ENCODE assay signal across 23 cellular contexts in the genomic region with DNA sequence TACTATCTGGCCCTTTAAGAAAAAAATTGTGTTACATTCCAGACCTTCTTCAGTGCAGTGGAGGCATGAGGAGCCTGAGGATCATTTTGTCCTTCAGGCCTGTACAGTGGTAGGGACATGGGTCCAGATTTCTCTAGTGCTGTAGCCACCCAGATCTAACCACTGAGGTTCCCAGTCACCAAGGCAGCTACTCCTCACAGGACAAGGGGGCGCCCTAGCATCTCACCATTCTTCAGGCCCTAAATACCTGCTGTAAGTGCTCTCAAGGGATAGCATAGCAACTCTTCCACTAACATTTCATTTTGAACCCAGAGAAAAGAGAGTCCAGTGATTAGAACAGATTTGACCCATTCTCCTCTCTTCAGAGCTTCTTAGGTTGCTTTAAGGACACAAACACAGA.
"Had no signal": no experiment of that assay in that cellular context is flagged by ENCODE, and none has a peak within 500 bp of the region (broad histone marks: within the 10 kb centered on the region; RNA-seq: fewer than 3 reads in every experiment).

No MANE protein-coding gene starts in this region.

- ATAC-seq: activated T-cell treated with anti-CD3 and anti-CD28 coated beads, Interleukin-2, amount 50 U/mL, for 72 hours; gastroesophageal sphincter; left lobe of liver; lower lobe of right lung; naive thymus-derived CD4-positive, alpha-beta T cell; sciatic nerve; stimulated activated naive B cell treated with anti-CD40 and anti-IgM and Interleukin-4, amounts not matched to agents 10 μg/mL and 1 μg/mL and 100 μg/mL, for 72 hours; T-helper 17 cell had no signal

- H3K9me3 ChIP-seq: esophagus squamous epithelium, gastroesophageal sphincter, lower lobe of right lung had no signal

- H3K27ac ChIP-seq: coronary artery, esophagus squamous epithelium, gastroesophageal sphincter, lower lobe of right lung had no signal

- H3K4me3 ChIP-seq: coronary artery, esophagus squamous epithelium, gastroesophageal sphincter, lower lobe of right lung had no signal

- H3K4me1 ChIP-seq: esophagus squamous epithelium, gastroesophageal sphincter, lower lobe of right lung had no signal

- DNase-seq: activated CD4-positive, alpha-beta memory T cell treated with anti-CD3 and anti-CD28 coated beads, Interleukin-2, amount 10 ng/mL, durations not matched to agents 7 days and 5 days; activated CD4-positive, alpha-beta T cell treated with anti-CD3 and anti-CD28 coated beads, Interleukin-2, amount 10 ng/mL, durations not matched to agents 24 days and 14 days; activated CD4-positive, CD25-positive, alpha-beta regulatory T cell; activated effector memory CD4-positive, alpha-beta T cell treated with Interleukin-2 at 50 U/mL for 16 hours; activated naive CD4-positive, alpha-beta T cell treated with anti-CD3 and anti-CD28 coated beads, Interleukin-2, amount 10 ng/mL, durations not matched to agents 7 days and 5 days; activated T-cell treated with anti-CD3 and anti-CD28 coated beads, Interleukin-2, amount 50 U/mL, for 72 hours; amygdala; cerebellar nuclear complex; esophagus squamous epithelium; head of caudate nucleus; hypothalamus; immature natural killer cell; lower lobe of right lung; naive thymus-derived CD4-positive, alpha-beta T cell; small intestine; stimulated activated CD4-positive, alpha-beta T cell treated with anti-CD3 and anti-CD28 coated beads, Interleukin-2, amount 100 ng/mL, for 24 hours; stimulated activated naive B cell treated with anti-CD40 and anti-IgM and Interleukin-4, amounts not matched to agents 10 μg/mL and 1 μg/mL and 100 μg/mL, for 72 hours; T-helper 17 cell had no signal

- H3K27me3 ChIP-seq: esophagus squamous epithelium, gastroesophageal sphincter had no signal

- FAIRE-seq: bronchial epithelial cell, small intestine had no signal

- H3K36me3 ChIP-seq: esophagus squamous epithelium, gastroesophageal sphincter, lower lobe of right lung had no signal
